In genomic region chr12:120377611-120378010, GRCh38 we compare ENCODE assay signal across 26 cellular contexts. TPM values are rescaled to one million over a fixed set of nuclear protein-coding genes. Genes with fewer than 3 reads are reported as not detected.
"Had no signal": no experiment of that assay in that cellular context is flagged by ENCODE, and none has a peak within 500 bp of the region (broad histone marks: within the 10 kb centered on the region; RNA-seq: fewer than 3 reads in every experiment).

No MANE protein-coding gene starts in this region.

- H3K4me3 ChIP-seq: ascending aorta, body of pancreas had no signal

- ATAC-seq: activated CD8-positive, alpha-beta memory T cell treated with anti-CD3 and anti-CD28 coated beads, Interleukin-2, amount 10 ng/mL, durations not matched to agents 7 days and 5 days; activated naive CD4-positive, alpha-beta T cell treated with anti-CD3 and anti-CD28 coated beads, Interleukin-2, amount 50 U/mL, for 72 hours; activated naive CD8-positive, alpha-beta T cell treated with anti-CD3 and anti-CD28 coated beads, Interleukin-2, amount 50 U/mL, for 24 hours; activated T-cell treated with anti-CD3 and anti-CD28 coated beads, Interleukin-2, amount 50 U/mL, for 4 hours had no signal

- H3K9me3 ChIP-seq: ascending aorta, body of pancreas had no signal

- H3K9me3 Mint-ChIP-seq: activated CD4-positive, alpha-beta T cell treated with anti-CD3 and anti-CD28 coated beads, Interleukin-2, amount 10 ng/mL, durations not matched to agents 24 days and 14 days; activated naive CD4-positive, alpha-beta T cell treated with anti-CD3 and anti-CD28 coated beads, Interleukin-2, amount 50 U/mL, for 72 hours; activated naive CD8-positive, alpha-beta T cell treated with anti-CD3 and anti-CD28 coated beads, Interleukin-2, amount 50 U/mL, for 24 hours; activated T-cell treated with anti-CD3 and anti-CD28 coated beads, Interleukin-2, amount 50 U/mL, for 4 hours; central memory CD8-positive, alpha-beta T cell; T-helper 1 cell treated with Interleukin-12 subunit alpha and Interleukin-12 subunit beta and Interleukin-4 antibody, amounts not matched to agents 30 μg/mL and 1 μg/mL, for 36 hours had no signal

- H3K27ac Mint-ChIP-seq: activated CD4-positive, alpha-beta T cell treated with anti-CD3 and anti-CD28 coated beads, Interleukin-2, amount 10 ng/mL, durations not matched to agents 24 days and 14 days; activated CD8-positive, alpha-beta memory T cell treated with anti-CD3 and anti-CD28 coated beads, Interleukin-2, amount 10 ng/mL, durations not matched to agents 7 days and 5 days; activated naive CD8-positive, alpha-beta T cell treated with anti-CD3 and anti-CD28 coated beads, Interleukin-2, amount 50 U/mL, for 24 hours; T-helper 1 cell treated with Interleukin-12 subunit alpha and Interleukin-12 subunit beta and Interleukin-4 antibody, amounts not matched to agents 30 μg/mL and 1 μg/mL, for 36 hours had no signal

- H3K4me2 ChIP-seq: KMS-11 had no signal

- H3K27me3 ChIP-seq: ascending aorta, body of pancreas had no signal

- H3K36me3 Mint-ChIP-seq: activated CD8-positive, alpha-beta memory T cell treated with anti-CD3 and anti-CD28 coated beads, Interleukin-2, amount 10 ng/mL, durations not matched to agents 7 days and 5 days; activated naive CD4-positive, alpha-beta T cell treated with anti-CD3 and anti-CD28 coated beads, Interleukin-2, amount 50 U/mL, for 72 hours had no signal

- H3K9ac ChIP-seq: KMS-11 had no signal

- H3K4me1 Mint-ChIP-seq: activated CD4-positive, alpha-beta T cell treated with anti-CD3 and anti-CD28 coated beads, Interleukin-2, amount 10 ng/mL, durations not matched to agents 24 days and 14 days; activated CD8-positive, alpha-beta memory T cell treated with anti-CD3 and anti-CD28 coated beads, Interleukin-2, amount 10 ng/mL, durations not matched to agents 7 days and 5 days; activated naive CD8-positive, alpha-beta T cell treated with anti-CD3 and anti-CD28 coated beads, Interleukin-2, amount 50 U/mL, for 24 hours; central memory CD8-positive, alpha-beta T cell had no signal

- H3K4me3 Mint-ChIP-seq: activated CD4-positive, alpha-beta T cell treated with anti-CD3 and anti-CD28 coated beads, Interleukin-2, amount 10 ng/mL, durations not matched to agents 24 days and 14 days; activated CD8-positive, alpha-beta memory T cell treated with anti-CD3 and anti-CD28 coated beads, Interleukin-2, amount 10 ng/mL, durations not matched to agents 7 days and 5 days; activated naive CD8-positive, alpha-beta T cell treated with anti-CD3 and anti-CD28 coated beads, Interleukin-2, amount 50 U/mL, for 24 hours; activated T-cell treated with anti-CD3 and anti-CD28 coated beads, Interleukin-2, amount 50 U/mL, for 4 hours; central memory CD8-positive, alpha-beta T cell; T-helper 1 cell treated with Interleukin-12 subunit alpha and Interleukin-12 subunit beta and Interleukin-4 antibody, amounts not matched to agents 30 μg/mL and 1 μg/mL, for 36 hours had no signal

- H3K36me3 ChIP-seq: ascending aorta had no signal

- H3K4me1 ChIP-seq: ascending aorta had no signal

- DNase-seq: activated CD4-positive, alpha-beta T cell treated with anti-CD3 and anti-CD28 coated beads for 1 hour; activated CD4-positive, alpha-beta T cell treated with anti-CD3 and anti-CD28 coated beads, Interleukin-2, amount 10 ng/mL, durations not matched to agents 24 days and 14 days; activated CD4-positive, alpha-beta T cell treated with anti-CD3 and anti-CD28 coated beads, Interleukin-2, amount 50 U/mL, for 48 hours; activated CD8-positive, alpha-beta memory T cell treated with anti-CD3 and anti-CD28 coated beads, Interleukin-2, amount 10 ng/mL, durations not matched to agents 7 days and 5 days; activated effector memory CD4-positive, alpha-beta T cell treated with anti-CD3 and anti-CD28 coated beads, Interleukin-2, amount 50 U/mL, for 16 hours; activated naive CD4-positive, alpha-beta T cell treated with Interleukin-2 at 50 U/mL for 16 hours; activated naive CD8-positive, alpha-beta T cell treated with anti-CD3 and anti-CD28 coated beads, Interleukin-2, amount 50 U/mL, for 24 hours; activated T-cell treated with anti-CD3 and anti-CD28 coated beads, Interleukin-2, amount 50 U/mL, for 4 hours; amniotic stem cell; NCI-H1092; NCI-H1930; NCI-H2171; NCI-H2227 treated with DMSO at 0.1 percent for 48 hours; NCI-H446 treated with DMSO at 0.1 percent for 48 hours; NCI-H524 treated with DMSO at 0.1 percent for 48 hours; NCI-H774; SHP77 treated with DMSO at 0.1 percent for 48 hours had no signal

- H3K27ac ChIP-seq: ascending aorta, KMS-11 had no signal

RNA-seq across cellular contexts. Expression of gene MSI1, which starts 8.6 kb away (rescaled TPM):
- total RNA-seq: bronchial epithelial cell, MCF 10A had no signal

RNA-seq across cellular contexts. Expression of gene PLA2G1B, which starts 50.0 kb away (rescaled TPM):
- total RNA-seq: activated CD4-positive, alpha-beta T cell treated with anti-CD3 and anti-CD28 coated beads, Interleukin-2, amount 10 ng/mL, durations not matched to agents 24 days and 14 days; activated CD8-positive, alpha-beta memory T cell treated with anti-CD3 and anti-CD28 coated beads, Interleukin-2, amount 10 ng/mL, durations not matched to agents 7 days and 5 days; activated naive CD4-positive, alpha-beta T cell treated with anti-CD3 and anti-CD28 coated beads, Interleukin-2, amount 50 U/mL, for 72 hours; ascending aorta; bronchial epithelial cell; MCF 10A; SK-MEL-5 had no signal
